In genomic region chr16:30797670-30798309, GRCh38 we compare ENCODE assay signal across 2 cellular contexts.
A peak's percentile ranks its signal among the peaks of the same experiment; 100 is the strongest.
TF ChIP-seq lines count a peak whose summit lies in the region.

No MANE protein-coding gene starts in this region.

TF ChIP-seq in HEK293T, 16 proteins besides CTCF, POLR2A, EP300 and RAD21:
- TF ChIP-seq ZNF384 (IDR thresholded peaks at IDR 0.05) (peak; percentile 68; the same call in 1 of the 2 replicates), CTBP1 (IDR thresholded peaks at IDR 0.05; ENCODE audit: borderline replicate concordance) (no peak)

TF ChIP-seq in GM12878, 131 proteins besides CTCF, POLR2A, EP300 and RAD21:
- TF ChIP-seq FOXM1 (IDR thresholded peaks at IDR 0.05; ENCODE audit: low read depth, low read length) (no peak), SUPT20H (IDR thresholded peaks at IDR 0.05; ENCODE audit: borderline replicate concordance, control insufficient read depth, low read depth, low read length) (no peak), PML (IDR thresholded peaks at IDR 0.05; ENCODE audit: low read length) (no peak), RELB (IDR thresholded peaks at IDR 0.05; ENCODE audit: low read depth) (no peak), POU2F2 (IDR thresholded peaks at IDR 0.05; ENCODE audit: borderline replicate concordance, low read depth, low read length) (no peak), IKZF2 (IDR thresholded peaks at IDR 0.05) (no peak), ZNF687 (IDR thresholded peaks at IDR 0.05) (no peak), POLR2AphosphoS5 (IDR thresholded peaks at IDR 0.05; ENCODE audit: low read length) (no peak), EZH2 (IDR thresholded peaks at IDR 0.05; ENCODE audit: borderline replicate concordance, control insufficient read depth, low read depth, low read length) (no peak), MLLT1 (IDR thresholded peaks at IDR 0.05) (no peak), MYB (IDR thresholded peaks at IDR 0.05; ENCODE audit: borderline replicate concordance, low read depth, low read length) (no peak), EED (IDR thresholded peaks at IDR 0.05; ENCODE audit: low read depth) (no peak)
